8 cellular contexts compared by ENCODE assay signal in the genomic region with DNA sequence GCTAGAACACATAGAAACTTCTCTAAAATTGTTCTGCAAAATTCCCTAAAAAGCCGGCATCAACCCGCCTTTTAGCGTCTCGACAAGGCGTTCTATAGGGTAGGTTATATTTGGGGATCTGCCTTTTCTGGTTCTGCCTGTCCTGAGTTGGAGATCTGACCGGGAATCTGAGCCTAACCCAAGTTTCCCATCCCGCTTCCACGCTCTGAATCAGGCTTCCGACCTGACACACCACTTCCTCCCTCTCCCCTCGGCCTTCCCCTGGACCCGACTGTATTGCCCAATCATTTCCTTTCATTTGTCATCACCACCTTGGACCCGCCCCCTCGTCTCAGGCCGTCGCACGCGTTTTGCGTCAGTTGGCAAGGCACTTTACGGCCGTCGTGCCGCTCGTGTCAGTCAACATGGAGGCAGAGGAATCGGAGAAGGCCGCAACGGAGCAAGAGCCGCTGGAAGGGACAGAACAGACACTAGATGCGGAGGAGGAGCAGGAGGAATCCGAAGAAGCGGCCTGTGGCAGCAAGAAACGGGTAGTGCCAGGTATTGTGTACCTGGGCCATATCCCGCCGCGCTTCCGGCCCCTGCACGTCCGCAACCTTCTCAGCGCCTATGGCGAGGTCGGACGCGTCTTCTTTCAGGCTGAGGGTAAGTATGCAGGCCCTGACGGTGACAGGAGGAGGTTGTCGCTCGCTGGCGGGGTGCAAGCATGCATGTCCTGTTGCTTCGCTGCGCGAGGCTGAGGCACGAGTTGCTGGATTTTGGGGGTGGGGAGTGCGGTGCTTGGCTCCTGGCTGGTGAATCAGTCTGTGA. TPM values are rescaled to one million over a fixed set of nuclear protein-coding genes. Genes with fewer than 3 reads are reported as not detected.
A peak's percentile ranks its signal among the peaks of the same experiment; 100 is the strongest.
DNase-seq lines count a peak whose midpoint lies in the region; ATAC-seq and TF ChIP-seq lines count a peak whose summit lies in the region.

A gene (plus strand): TSS at position 375 of the 810 bp plus-strand sequence. CDS start 30 bp downstream, at position 405.

- peaks cover 28% of the 10 kb centered on the region for H3K4me1 ChIP-seq in CD4-positive, CD25-positive, alpha-beta regulatory T cell (ENCODE audit: control insufficient read depth, insufficient read depth, low read length, poor library complexity, severe bottlenecking)
- H3K4me1 ChIP-seq in duodenal mucosa (ENCODE audit: control insufficient read depth in 1 of 2, insufficient read depth in 2 of 2, low read length in 2 of 2), result peaks cover 7 to 15% of the 10 kb centered on the region in 2 donors
- H3K4me1 ChIP-seq in liver (ENCODE audit: control insufficient read depth in 4 of 4, insufficient read depth in 4 of 4, low read length in 3 of 4), result peaks cover 5 to 23% (median 13%) of the 10 kb centered on the region in 4 donors

- peak; percentile 95 to 99 (median 96) for DNase-seq in CD4-positive, CD25-positive, alpha-beta regulatory T cell
- peak; percentile 98 for DNase-seq in HK-2 (ENCODE audit: unreplicated experiment)
- peak; percentile 98 for DNase-seq in NCI-H82 treated with DMSO at 0.1 percent for 48 hours (lab: John Stamatoyannopoulos, UW; ENCODE audit: unreplicated experiment)
- DNase-seq in activated CD4-positive, alpha-beta memory T cell treated with anti-CD3 and anti-CD28 coated beads for 36 hours, result peak; percentile 98
- peak; percentile 98 for DNase-seq in stimulated activated CD4-positive, alpha-beta T cell treated with anti-CD3 and anti-CD28 coated beads, Interleukin-4, amount 100 ng/mL, for 24 hours

- H3K27me3 ChIP-seq in CD4-positive, CD25-positive, alpha-beta regulatory T cell (ENCODE audit: control insufficient read depth, insufficient read depth, low read length), result peaks cover 29% of the 10 kb centered on the region
- H3K27me3 ChIP-seq in duodenal mucosa (ENCODE audit: control insufficient read depth in 1 of 2, insufficient read depth in 2 of 2, low read length in 2 of 2), result peaks cover 7 to 24% of the 10 kb centered on the region in 2 donors
- H3K27me3 ChIP-seq in liver (ENCODE audit: control insufficient read depth in 4 of 4, insufficient read depth in 4 of 4, low read length in 3 of 4), result peaks cover 0 to 10% (median under 1%) of the 10 kb centered on the region in 4 donors

- H3K27ac ChIP-seq in CD4-positive, CD25-positive, alpha-beta regulatory T cell (ENCODE audit: insufficient read depth, low read length, poor library complexity, severe bottlenecking), result peak within 1 kb of the TSS; percentile 90
- peak within 1 kb of the TSS; percentile 70 for H3K27ac ChIP-seq in duodenal mucosa (ENCODE audit: low read depth, low read length)
- H3K27ac ChIP-seq in liver (ENCODE audit: low read depth in 1 of 2, low read length in 2 of 2), result peak within 1 kb of the TSS; percentile 80 to 92

- no peak for TF ChIP-seq CTCF in liver (IDR thresholded peaks at IDR 0.05; ENCODE audit: low read depth, low read length, missing input control)

- H3K36me3 Mint-ChIP-seq in CD4-positive, CD25-positive, alpha-beta regulatory T cell, result peaks cover 19% of the 10 kb centered on the region
- peaks cover 16% of the 10 kb centered on the region for H3K36me3 Mint-ChIP-seq in activated CD4-positive, alpha-beta memory T cell treated with anti-CD3 and anti-CD28 coated beads for 36 hours

- no peak within 1 kb of the TSS for H3K4me3 Mint-ChIP-seq in CD4-positive, CD25-positive, alpha-beta regulatory T cell
- no peak within 1 kb of the TSS for H3K4me3 Mint-ChIP-seq in activated CD4-positive, alpha-beta memory T cell treated with anti-CD3 and anti-CD28 coated beads for 36 hours

- H3K36me3 ChIP-seq in CD4-positive, CD25-positive, alpha-beta regulatory T cell (ENCODE audit: control insufficient read depth, insufficient read depth, low read length), result peaks cover 21% of the 10 kb centered on the region
- H3K36me3 ChIP-seq in duodenal mucosa (ENCODE audit: control insufficient read depth in 1 of 2, insufficient read depth in 2 of 2, low read length in 2 of 2) (peaks cover 16 to 22% of the 10 kb centered on the region in 2 donors), liver (ENCODE audit: control insufficient read depth in 4 of 4, insufficient read depth in 3 of 4, low read depth in 1 of 4, low read length in 3 of 4) (peaks cover 6 to 17% (median 11%) of the 10 kb centered on the region in 4 donors)

- H3K27me3 Mint-ChIP-seq in CD4-positive, CD25-positive, alpha-beta regulatory T cell, result peaks cover 12% of the 10 kb centered on the region
- peaks cover 26% of the 10 kb centered on the region for H3K27me3 Mint-ChIP-seq in activated CD4-positive, alpha-beta memory T cell treated with anti-CD3 and anti-CD28 coated beads for 36 hours

- peak in 1 of 2 donors; percentile 51 for TF ChIP-seq RAD21 in liver (IDR thresholded peaks at IDR 0.05)

- intact Hi-C loops in activated CD4-positive, alpha-beta memory T cell treated with anti-CD3 and anti-CD28 coated beads for 36 hours (cut with micrococcal nuclease), result loop anchor here (1.0 to 10.0 kb wide), 6 partner anchors 19 to 1298 kb away; a partner anchor contains a TSS

- H3K9me3 ChIP-seq in CD4-positive, CD25-positive, alpha-beta regulatory T cell (ENCODE audit: control insufficient read depth in 2 of 2, low read length in 2 of 2), result no peaks in the 10 kb centered on the region
- H3K9me3 ChIP-seq in duodenal mucosa (ENCODE audit: control insufficient read depth in 1 of 2, low read length in 2 of 2), result no peaks in the 10 kb centered on the region
- H3K9me3 ChIP-seq in liver (ENCODE audit: control insufficient read depth in 4 of 4, low read length in 3 of 4), result no peaks in the 10 kb centered on the region

- peak within 1 kb of the TSS; percentile 89 to 98 for H3K9ac ChIP-seq in duodenal mucosa (ENCODE audit: low read depth in 1 of 2, low read length in 2 of 2)
- peak within 1 kb of the TSS; percentile 95 to 97 for H3K9ac ChIP-seq in liver (ENCODE audit: low read depth in 1 of 2, low read length in 2 of 2)

- POLR2A ChIA-PET in activated CD4-positive, alpha-beta memory T cell treated with anti-CD3 and anti-CD28 coated beads for 36 hours (lab: Charles Lee), result interaction anchor here (1.3 to 1.5 kb wide), 4 partner anchors 59 to 550 kb away, joined by 3 to 9 read pairs (median 6); a partner anchor contains a TSS

- CTCF ChIA-PET in activated CD4-positive, alpha-beta memory T cell treated with anti-CD3 and anti-CD28 coated beads for 36 hours (lab: Charles Lee), result interaction anchor here (0.8 to 6.2 kb wide), 11 partner anchors 11 to 1155 kb away, joined by 3 to 179 read pairs (median 11); a partner anchor contains a TSS

- WGBS in liver, result under 1% methylated on average over 51 of the region's 51 CpGs

- peak; percentile 83 to 86 for ATAC-seq in CD4-positive, CD25-positive, alpha-beta regulatory T cell (ENCODE audit: low read depth in 2 of 2)
- ATAC-seq in GM19452 (IDR thresholded peaks at IDR 0.05; ENCODE audit: unreplicated experiment), result peak; percentile 71

- H3K27ac Mint-ChIP-seq in CD4-positive, CD25-positive, alpha-beta regulatory T cell, result no peak within 1 kb of the TSS
- H3K27ac Mint-ChIP-seq in activated CD4-positive, alpha-beta memory T cell treated with anti-CD3 and anti-CD28 coated beads for 36 hours, result no peak within 1 kb of the TSS

- peak within 1 kb of the TSS; percentile 95 for H3K4me3 ChIP-seq in CD4-positive, CD25-positive, alpha-beta regulatory T cell (ENCODE audit: low read depth, low read length)
- peak within 1 kb of the TSS; percentile 94 to 96 for H3K4me3 ChIP-seq in duodenal mucosa (ENCODE audit: low read depth in 1 of 2, low read length in 2 of 2)
- peak within 1 kb of the TSS; percentile 79 to 100 (median 95) for H3K4me3 ChIP-seq in liver (ENCODE audit: low read depth in 1 of 3, low read length in 3 of 3)

- H3K9me3 Mint-ChIP-seq in CD4-positive, CD25-positive, alpha-beta regulatory T cell, result no peaks in the 10 kb centered on the region
- H3K9me3 Mint-ChIP-seq in activated CD4-positive, alpha-beta memory T cell treated with anti-CD3 and anti-CD28 coated beads for 36 hours, result no peaks in the 10 kb centered on the region

- H3K4me1 Mint-ChIP-seq in CD4-positive, CD25-positive, alpha-beta regulatory T cell, result peaks cover 0 to 26% (median 17%) of the 10 kb centered on the region in 4 donors
- H3K4me1 Mint-ChIP-seq in activated CD4-positive, alpha-beta memory T cell treated with anti-CD3 and anti-CD28 coated beads for 36 hours (ENCODE audit: low read depth), result peaks cover 44% of the 10 kb centered on the region

TF ChIP-seq in liver, 16 proteins besides CTCF, POLR2A, EP300 and RAD21 (continues in another document):
- TF ChIP-seq HNF4A (conservative IDR thresholded peaks at IDR 0.05) (peak; percentile 75 to 80), TAF1 (conservative IDR thresholded peaks at IDR 0.05) (peak; percentile 86), FOXA2 (IDR thresholded peaks at IDR 0.05) (peak; percentile 87), FOXA1 (IDR thresholded peaks at IDR 0.05) (peak; percentile 71), HNF4G (IDR thresholded peaks at IDR 0.05) (no peak), YY1 (IDR thresholded peaks at IDR 0.05) (peak; percentile 98), NR2F2 (IDR thresholded peaks at IDR 0.05) (peak; percentile 51)

RNA-seq across cellular contexts. Expression of the gene that starts here (rescaled TPM):
- 29.4 TPM for total RNA-seq in CD4-positive, CD25-positive, alpha-beta regulatory T cell
- 10 to 100 TPM; 53.7 to 64.0 (median 57.9) TPM for polyA plus RNA-seq in CD4-positive, CD25-positive, alpha-beta regulatory T cell
- total RNA-seq in activated CD4-positive, alpha-beta memory T cell treated with anti-CD3 and anti-CD28 coated beads for 36 hours, result 10 to 100 TPM; 22.6 to 22.7 TPM
- 10 to 100 TPM in 1 of 2 donors, 1 to 10 TPM in 1; 9.2 to 13.0 TPM for total RNA-seq in liver
- polyA plus RNA-seq in liver, result 10 to 100 TPM in 1 of 2 donors, 1 to 10 TPM in 1; 8.3 to 10.7 TPM

Comparison
In these comparisons a context has a peak if more than half of its experiments do, and no peak if none do; other contexts are left out.
1. Peak in every context shown above with its lines: DNase-seq, ATAC-seq, H3K4me3 ChIP-seq and H3K27ac ChIP-seq.
2. RNA of the gene that starts here (polyA plus RNA-seq): 53.7 to 64.0 TPM in CD4-positive, CD25-positive, alpha-beta regulatory T cell; 8.3 to 10.7 TPM in liver; every median in the first group is over 4 times any median in the second.